Comparison of ENCODE assay signal across 8 cellular contexts in genomic region chr11:1628506-1629325, GRCh38. TPM values are rescaled to one million over a fixed set of nuclear protein-coding genes. Genes with fewer than 3 reads are reported as not detected.
A peak's percentile ranks its signal among the peaks of the same experiment; 100 is the strongest.
DNase-seq lines count a peak whose midpoint lies in the region; ATAC-seq and TF ChIP-seq lines count a peak whose summit lies in the region.

No MANE protein-coding gene starts in this region.

- peaks cover 69% of the 10 kb centered on the region for H3K27me3 Mint-ChIP-seq in activated naive CD4-positive, alpha-beta T cell treated with anti-CD3 and anti-CD28 coated beads, Interleukin-2, amount 10 ng/mL, durations not matched to agents 7 days and 5 days

- no peak overlapping the region; the same call in 1 of the 2 replicates for H2AFZ ChIP-seq in SK-N-SH (ENCODE audit: low read depth)

- 55% methylated on average over 23 of the region's 35 CpGs for WGBS in SK-N-SH (ENCODE audit: low lambda C conversion rate)

- H4K20me1 ChIP-seq in SK-N-SH (ENCODE audit: insufficient read depth) = no peaks in the 10 kb centered on the region

- H3K9ac ChIP-seq in SK-N-SH = no peak overlapping the region

- H3K36me3 ChIP-seq in SK-N-SH (replicated peaks in 1 of 2; ENCODE audit: control insufficient read depth in 1 of 2, insufficient read depth in 2 of 2, low read length in 1 of 2) = no peaks in the 10 kb centered on the region
- H3K36me3 ChIP-seq in cardiac muscle cell = no peaks in the 10 kb centered on the region

- no peaks in the 10 kb centered on the region for H3K9me2 ChIP-seq in SK-N-SH

- H3K4me2 ChIP-seq in SK-N-SH = no peak overlapping the region

- H3K9me3 ChIP-seq in SK-N-SH = no peaks in the 10 kb centered on the region
- no peaks in the 10 kb centered on the region for H3K9me3 ChIP-seq in cardiac muscle cell (ENCODE audit: low read depth)

- no peaks in the 10 kb centered on the region for H3K9me3 Mint-ChIP-seq in activated naive CD4-positive, alpha-beta T cell treated with anti-CD3 and anti-CD28 coated beads, Interleukin-2, amount 10 ng/mL, durations not matched to agents 7 days and 5 days

- CTCF ChIA-PET in SK-N-SH (lab: Yijun Ruan, JAX) = interaction anchor here (0.7 to 4.7 kb wide), 22 partner anchors 10 to 224 kb away, joined by 3 to 49 read pairs (median 4); partner anchors contain the start of gene KRTAP5-2
- CTCF ChIA-PET in activated naive CD4-positive, alpha-beta T cell treated with anti-CD3 and anti-CD28 coated beads, Interleukin-2, amount 10 ng/mL, durations not matched to agents 7 days and 5 days (lab: Charles Lee) = interaction anchor here (0.8 to 2.6 kb wide), 3 partner anchors 10 to 82 kb away, joined by 3 to 11 read pairs (median 5); no protein-coding TSS in a partner anchor

- no peak overlapping the region for H3K27ac Mint-ChIP-seq in activated naive CD4-positive, alpha-beta T cell treated with anti-CD3 and anti-CD28 coated beads, Interleukin-2, amount 10 ng/mL, durations not matched to agents 7 days and 5 days

- intact Hi-C loops in sciatic nerve (cut with DNase I) = no loop called here

- peak; percentile 69 for TF ChIP-seq RAD21 in SK-N-SH (IDR thresholded peaks at IDR 0.05; ENCODE audit: low read length)

- H3K36me3 Mint-ChIP-seq in activated naive CD4-positive, alpha-beta T cell treated with anti-CD3 and anti-CD28 coated beads, Interleukin-2, amount 10 ng/mL, durations not matched to agents 7 days and 5 days = no peaks in the 10 kb centered on the region

- no peaks in the 10 kb centered on the region for H3K79me2 ChIP-seq in SK-N-SH (ENCODE audit: insufficient read depth)

- POLR2A ChIA-PET in SK-N-SH (lab: Yijun Ruan, JAX) = no interaction called here

- H3K4me1 Mint-ChIP-seq in activated naive CD4-positive, alpha-beta T cell treated with anti-CD3 and anti-CD28 coated beads, Interleukin-2, amount 10 ng/mL, durations not matched to agents 7 days and 5 days = no peaks in the 10 kb centered on the region

- H3K27me3 ChIP-seq in SK-N-SH (ENCODE audit: insufficient read depth) (peaks cover 19% of the 10 kb centered on the region; the same call in 1 of the 2 replicates), cardiac muscle cell (peaks cover 31% of the 10 kb centered on the region)

- ATAC-seq in GM21786 (IDR thresholded peaks at IDR 0.05; ENCODE audit: unreplicated experiment) = peak; percentile 65
- peak; percentile 78 for ATAC-seq in sciatic nerve
- ATAC-seq in HG02798 (IDR thresholded peaks at IDR 0.05; ENCODE audit: poor library complexity, unreplicated experiment) = no peak

- H3F3A ChIP-seq in SK-N-SH (replicated peaks; ENCODE audit: insufficient read depth) = no peaks in the 10 kb centered on the region

- TF ChIP-seq CTCF in SK-N-SH (IDR thresholded peaks at IDR 0.05) (peak; percentile 85), cardiac muscle cell (IDR thresholded peaks at IDR 0.05; ENCODE audit: low read depth, low read length) (peak; percentile 95)

- DNase-seq in AG08396 (ENCODE audit: low spot score) = peak; percentile 90
- peak; percentile 96 for DNase-seq in SK-N-SH
- DNase-seq in activated naive CD4-positive, alpha-beta T cell treated with anti-CD3 and anti-CD28 coated beads, Interleukin-2, amount 10 ng/mL, durations not matched to agents 7 days and 5 days = peak; percentile 69
- DNase-seq in cardiac muscle cell (ENCODE audit: low read depth in 1 of 2, low spot score in 1 of 2) = peak; percentile 48 to 75
- peak; percentile 71 for DNase-seq in sciatic nerve (ENCODE audit: low spot score)
- no peak for DNase-seq in NCI-H748 (lab: John Stamatoyannopoulos, UW; ENCODE audit: unreplicated experiment)

- H3K4me1 ChIP-seq in SK-N-SH (ENCODE audit: control insufficient read depth in 1 of 2, insufficient read depth in 2 of 2, low read depth in 1 of 2, low read length in 1 of 2) = peaks cover 0 to 11% of the 10 kb centered on the region in 2 experiments; a peak in 1 of 4 replicates
- no peaks in the 10 kb centered on the region for H3K4me1 ChIP-seq in cardiac muscle cell (ENCODE audit: low read depth)

- H3K4me3 ChIP-seq in SK-N-SH (ENCODE audit: low read depth in 2 of 2, low read length in 1 of 2) (peak overlapping the region in 1 of 2 experiments; percentile 35; a peak in 1 of 4 replicates), cardiac muscle cell (no peak overlapping the region)

- H3K27ac ChIP-seq in SK-N-SH (ENCODE audit: low read depth in 2 of 2, low read length in 1 of 2) = no peak overlapping the region
- no peak overlapping the region for H3K27ac ChIP-seq in cardiac muscle cell

- no peak overlapping the region for H3K4me3 Mint-ChIP-seq in activated naive CD4-positive, alpha-beta T cell treated with anti-CD3 and anti-CD28 coated beads, Interleukin-2, amount 10 ng/mL, durations not matched to agents 7 days and 5 days

- no peak for TF ChIP-seq EP300 in SK-N-SH (IDR thresholded peaks at IDR 0.05; ENCODE audit: borderline replicate concordance in 1 of 2, low read depth in 1 of 2, low read length in 1 of 2)

TF ChIP-seq in SK-N-SH, 30 proteins besides CTCF, POLR2A, EP300 and RAD21:
- TF ChIP-seq SMC3 (IDR thresholded peaks at IDR 0.05; ENCODE audit: low read depth, low read length) (peak; percentile 71), MXI1 (IDR thresholded peaks at IDR 0.05; ENCODE audit: low read depth, low read length) (no peak), REST (IDR thresholded peaks at IDR 0.05; ENCODE audit: low read depth, low read length) (no peak)

RNA-seq across cellular contexts. Expression of gene KRTAP5-5, which starts 0.9 kb away (rescaled TPM):
- not detected in 2 replicates for polyA plus RNA-seq in SK-N-SH (2012; rRNA removed)
- not detected in 2 replicates for polyA plus RNA-seq in SK-N-SH (2012; cell fraction: cytosol; rRNA removed)
- polyA plus RNA-seq in SK-N-SH (2012; cell fraction: nucleus; rRNA removed) = not detected in 2 replicates
- total RNA-seq in cardiac muscle cell = not detected in 2 replicates
- polyA plus RNA-seq in cardiac muscle cell = not detected in 2 replicates
- total RNA-seq in sciatic nerve = not detected

RNA-seq across cellular contexts. Expression of gene KRTAP5-4, which starts 6.8 kb away (rescaled TPM):
- polyA plus RNA-seq in SK-N-SH (2012; rRNA removed) (not detected in 2 replicates), cardiac muscle cell (not detected in 2 replicates)
- not detected in 2 replicates for polyA plus RNA-seq in SK-N-SH (2012; cell fraction: cytosol; rRNA removed)
- not detected in 2 replicates for polyA plus RNA-seq in SK-N-SH (2012; cell fraction: nucleus; rRNA removed)
- total RNA-seq in cardiac muscle cell (not detected in 2 replicates), sciatic nerve (not detected)

RNA-seq across cellular contexts. Expression of gene KRTAP5-3, which starts 20.5 kb away (rescaled TPM):
- polyA plus RNA-seq in SK-N-SH (2012; rRNA removed) = not detected in 2 replicates
- not detected in 2 replicates for polyA plus RNA-seq in SK-N-SH (2012; cell fraction: cytosol; rRNA removed)
- polyA plus RNA-seq in SK-N-SH (2012; cell fraction: nucleus; rRNA removed) = not detected in 2 replicates
- total RNA-seq in cardiac muscle cell = not detected in 2 replicates
- polyA plus RNA-seq in cardiac muscle cell = not detected in 2 replicates
- not detected for total RNA-seq in sciatic nerve

RNA-seq across cellular contexts. Expression of gene KRTAP5-2, which starts 30.6 kb away (rescaled TPM):
- polyA plus RNA-seq in SK-N-SH (2012; rRNA removed) (not detected in 2 replicates), cardiac muscle cell (not detected in 2 replicates)
- polyA plus RNA-seq in SK-N-SH (2012; cell fraction: cytosol; rRNA removed) = not detected in 2 replicates
- polyA plus RNA-seq in SK-N-SH (2012; cell fraction: nucleus; rRNA removed) = not detected in 2 replicates
- total RNA-seq in cardiac muscle cell (not detected in 2 replicates), sciatic nerve (not detected)

RNA-seq across cellular contexts. Expression of gene KRTAP5-1, which starts 43.6 kb away (rescaled TPM):
- polyA plus RNA-seq in SK-N-SH (2012; rRNA removed) (not detected in 2 replicates), cardiac muscle cell (not detected in 2 replicates)
- not detected in 2 replicates for polyA plus RNA-seq in SK-N-SH (2012; cell fraction: cytosol; rRNA removed)
- not detected in 2 replicates for polyA plus RNA-seq in SK-N-SH (2012; cell fraction: nucleus; rRNA removed)
- total RNA-seq in cardiac muscle cell (not detected in 2 replicates), sciatic nerve (not detected)
